In genomic region chr14:104735830-104736642, GRCh38 we compare ENCODE assay signal across 7 cellular contexts. TPM values are rescaled to one million over a fixed set of nuclear protein-coding genes. Genes with fewer than 3 reads are reported as not detected.
DNase-seq lines count a peak whose midpoint lies in the region; ATAC-seq and TF ChIP-seq lines count a peak whose summit lies in the region.

No MANE protein-coding gene starts in this region.

- in situ Hi-C loops in transverse colon (cut with MboI; ENCODE audit: low pct_ligation_motif_present in 1 of 4, low pct_unique_long_range_greater_than_20kb in 1 of 4, low sequenced_read_pairs in 3 of 4): no loop called here

- TF ChIP-seq CTCF in RWPE1 (conservative IDR thresholded peaks at IDR 0.05; ENCODE audit: low read depth) (no peak), mucosa of descending colon (IDR thresholded peaks at IDR 0.05) (no peak), transverse colon (IDR thresholded peaks at IDR 0.05) (no peak)

- no peaks in the 10 kb centered on the region for H3K4me1 Mint-ChIP-seq in T-helper 2 cell treated with Interferon-gamma antibody and Interleukin-4, amounts not matched to agents 5 μg/mL and 100 μg/mL, for 36 hours (ENCODE audit: low read depth)

- no peaks in the 10 kb centered on the region for H3K36me3 Mint-ChIP-seq in T-helper 2 cell treated with Interferon-gamma antibody and Interleukin-4, amounts not matched to agents 5 μg/mL and 100 μg/mL, for 36 hours (ENCODE audit: low read depth)

- POLR2A ChIA-PET in RWPE1 (lab: Yijun Ruan, JAX; ENCODE audit: low non-redundant PET): interaction anchor here (1.0 kb wide), 2 partner anchors 11 to 19 kb away, joined by 3 to 4 read pairs; no protein-coding TSS in a partner anchor

- H3K9me3 ChIP-seq in esophagus (ENCODE audit: control insufficient read depth in 2 of 2, insufficient read depth in 1 of 2, low read depth in 1 of 2, low read length in 1 of 2) (no peaks in the 10 kb centered on the region), mucosa of descending colon (no peaks in the 10 kb centered on the region), transverse colon (no peaks in the 10 kb centered on the region)

- no peak overlapping the region for H3K27ac Mint-ChIP-seq in T-helper 2 cell treated with Interferon-gamma antibody and Interleukin-4, amounts not matched to agents 5 μg/mL and 100 μg/mL, for 36 hours

- no peak for DNase-seq in RWPE1 (ENCODE audit: low spot score)
- peak in 2 of 3 donors; percentile 27 to 48 for DNase-seq in mucosa of descending colon
- peak; percentile 48 for DNase-seq in transverse colon
- DNase-seq in NCI-H2171 (lab: John Stamatoyannopoulos, UW): no peak
- no peak for DNase-seq in activated naive CD4-positive, alpha-beta T cell treated with Interleukin-2 at 50 U/mL for 16 hours
- DNase-seq in T-helper 2 cell treated with Interferon-gamma antibody and Interleukin-4, amounts not matched to agents 5 μg/mL and 100 μg/mL, for 36 hours (ENCODE audit: low spot score): no peak

- peak overlapping the region; percentile 99 for H3K27ac ChIP-seq in RWPE1
- H3K27ac ChIP-seq in esophagus (ENCODE audit: low read depth in 2 of 2, low read length in 1 of 2): peak overlapping the region; percentile 81 to 87
- peak overlapping the region; percentile 43 to 74 (median 62) for H3K27ac ChIP-seq in transverse colon

- TF ChIP-seq POLR2A in transverse colon (IDR thresholded peaks at IDR 0.05): no peak

- CTCF ChIA-PET in RWPE1 (lab: Yijun Ruan, JAX): interaction anchor here (0.6 to 2.0 kb wide), 3 partner anchors 9 to 13 kb away, joined by 4 to 9 read pairs (median 7); partner anchors contain the start of gene ADSS1

- no peaks in the 10 kb centered on the region for H3K27me3 ChIP-seq in esophagus (ENCODE audit: control insufficient read depth in 1 of 2, insufficient read depth in 2 of 2, low read length in 2 of 2)
- no peaks in the 10 kb centered on the region for H3K27me3 ChIP-seq in transverse colon

- no peak overlapping the region for H3K4me3 Mint-ChIP-seq in T-helper 2 cell treated with Interferon-gamma antibody and Interleukin-4, amounts not matched to agents 5 μg/mL and 100 μg/mL, for 36 hours

- peak; percentile 47 for TF ChIP-seq EP300 in transverse colon (IDR thresholded peaks at IDR 0.05; ENCODE audit: low read depth)

- 39 to 48% methylated on average over 26 of the region's 26 CpGs for WGBS in esophagus, 2 donors
- 78% methylated on average over 26 of the region's 26 CpGs; no CpG with 5 or more reads in 1 of the 2 donors for WGBS in transverse colon (ENCODE audit: low coverage in 1 of 2), 2 donors

- H3K4me1 ChIP-seq in esophagus (ENCODE audit: control insufficient read depth in 2 of 2, insufficient read depth in 2 of 2, low read length in 1 of 2): peaks cover 5 to 38% of the 10 kb centered on the region in 2 donors
- H3K4me1 ChIP-seq in mucosa of descending colon (ENCODE audit: low read depth): peaks cover 15% of the 10 kb centered on the region
- H3K4me1 ChIP-seq in transverse colon: peaks cover 14 to 31% (median 25%) of the 10 kb centered on the region in 4 donors

- no peaks in the 10 kb centered on the region for H3K9me3 Mint-ChIP-seq in T-helper 2 cell treated with Interferon-gamma antibody and Interleukin-4, amounts not matched to agents 5 μg/mL and 100 μg/mL, for 36 hours

- no peak overlapping the region for H3K4me3 ChIP-seq in esophagus (ENCODE audit: low read depth in 1 of 2, low read length in 2 of 2)
- H3K4me3 ChIP-seq in mucosa of descending colon: no peak overlapping the region
- H3K4me3 ChIP-seq in transverse colon: no peak overlapping the region

- H3K36me3 ChIP-seq in esophagus (ENCODE audit: control insufficient read depth in 2 of 2, insufficient read depth in 2 of 2, low read length in 1 of 2) (peaks cover 0 to 8% of the 10 kb centered on the region in 2 donors), mucosa of descending colon (ENCODE audit: low read depth) (no peaks in the 10 kb centered on the region), transverse colon (no peaks in the 10 kb centered on the region)

- intact Hi-C loops in mucosa of descending colon (cut with DNase I, micrococcal nuclease): no loop called here
- intact Hi-C loops in transverse colon (cut with DNase I; ENCODE audit: low total_unique reads): no loop called here

- no peaks in the 10 kb centered on the region for H3K27me3 Mint-ChIP-seq in T-helper 2 cell treated with Interferon-gamma antibody and Interleukin-4, amounts not matched to agents 5 μg/mL and 100 μg/mL, for 36 hours (ENCODE audit: low read depth)

- no peak for ATAC-seq in mucosa of descending colon

RNA-seq across cellular contexts. Expression of gene ADSS1, which starts 12.0 kb away (rescaled TPM):
- polyA plus RNA-seq in esophagus: 10 to 100 TPM in 1 of 2 donors, 1 to 10 TPM in 1; 5.8 to 10.2 TPM
- 1 to 10 TPM; 2.0 to 6.0 (median 4.2) TPM for total RNA-seq in mucosa of descending colon
- total RNA-seq in transverse colon: 10 to 100 TPM in 1 of 4 donors, 1 to 10 TPM in 2, not detected in 1; 4.4 to 11.3 (median 7.1) TPM

RNA-seq across cellular contexts. Expression of gene SIVA1, which starts 16.9 kb away (rescaled TPM):
- 100 to 1,000 TPM in 1 of 2 donors, 10 to 100 TPM in 1; 60.5 to 159 TPM for polyA plus RNA-seq in esophagus
- 10 to 100 TPM; 38.7 to 82.4 (median 60.4) TPM for total RNA-seq in mucosa of descending colon
- 100 to 1,000 TPM; 189 to 397 (median 203) TPM for total RNA-seq in transverse colon

RNA-seq across cellular contexts. Expression of gene INF2, which starts 46.6 kb away (rescaled TPM):
- 10 to 100 TPM; 26.6 to 41.9 TPM for polyA plus RNA-seq in esophagus
- 100 to 1,000 TPM; 132 to 216 (median 176) TPM for total RNA-seq in mucosa of descending colon
- total RNA-seq in transverse colon: 100 to 1,000 TPM; 187 to 510 (median 205) TPM

RNA-seq across cellular contexts. Expression of gene AKT1, which starts 59.5 kb away (rescaled TPM):
- 10 to 100 TPM; 62.6 to 62.9 TPM for polyA plus RNA-seq in esophagus
- 100 to 1,000 TPM; 122 to 176 (median 128) TPM for total RNA-seq in mucosa of descending colon
- 100 to 1,000 TPM in 3 of 4 donors, 10 to 100 TPM in 1; 85.4 to 310 (median 136) TPM for total RNA-seq in transverse colon

Comparison
In these comparisons a context has a peak if more than half of its experiments do, and no peak if none do; other contexts are left out.
1. DNase-seq: peak in mucosa of descending colon (2 of 3) and transverse colon (single experiment); none in RWPE1 (single experiment), NCI-H2171 (single experiment), activated naive CD4-positive, alpha-beta T cell treated with Interleukin-2 at 50 U/mL for 16 hours (single experiment) and T-helper 2 cell treated with Interferon-gamma antibody and Interleukin-4, amounts not matched to agents 5 μg/mL and 100 μg/mL, for 36 hours (single experiment).
2. Peak in every context shown above with its lines, with median percentiles within 50 percentile points of each other: H3K27ac ChIP-seq.